9 cellular contexts compared by ENCODE assay signal in genomic region chr4:89101256-89102161, GRCh38. TPM values are rescaled to one million over a fixed set of nuclear protein-coding genes. Genes with fewer than 3 reads are reported as not detected.
DNase-seq lines count a peak whose midpoint lies in the region; ATAC-seq and TF ChIP-seq lines count a peak whose summit lies in the region.
"Had no signal": no experiment of that assay in that cellular context is flagged by ENCODE, and none has a peak within 500 bp of the region (broad histone marks: within the 10 kb centered on the region; RNA-seq: fewer than 3 reads in every experiment).

No MANE protein-coding gene starts in this region.

- peak overlapping the region; percentile 7 for H3K4me3 Mint-ChIP-seq in activated naive CD8-positive, alpha-beta T cell treated with anti-CD3 and anti-CD28 coated beads for 36 hours
- H3K4me3 Mint-ChIP-seq in T-cell, result no peak overlapping the region

- no peak overlapping the region for H3K27ac ChIP-seq in upper lobe of right lung
- H3K27ac ChIP-seq: SJSA1 had no signal

- H3K27ac Mint-ChIP-seq in activated naive CD8-positive, alpha-beta T cell treated with anti-CD3 and anti-CD28 coated beads for 36 hours, result peak overlapping the region; percentile 70
- no peak overlapping the region for H3K27ac Mint-ChIP-seq in T-cell

- no peaks in the 10 kb centered on the region for H3K9me3 ChIP-seq in upper lobe of right lung
- H3K9me3 ChIP-seq: SJSA1 had no signal

- TF ChIP-seq CTCF in upper lobe of right lung (IDR thresholded peaks at IDR 0.05), result no peak

- no peaks in the 10 kb centered on the region for H3K27me3 ChIP-seq in upper lobe of right lung
- H3K27me3 ChIP-seq: SJSA1 had no signal

- CTCF ChIA-PET in T-cell (lab: Charles Lee), result no interaction called here

- H3K36me3 Mint-ChIP-seq in activated naive CD8-positive, alpha-beta T cell treated with anti-CD3 and anti-CD28 coated beads for 36 hours, result no peaks in the 10 kb centered on the region
- no peaks in the 10 kb centered on the region for H3K36me3 Mint-ChIP-seq in T-cell

- H3K4me1 Mint-ChIP-seq in activated naive CD8-positive, alpha-beta T cell treated with anti-CD3 and anti-CD28 coated beads for 36 hours, result peaks cover 26% of the 10 kb centered on the region
- peaks cover 0 to 7% (median 6%) of the 10 kb centered on the region in 3 donors for H3K4me1 Mint-ChIP-seq in T-cell

- H3K9me3 Mint-ChIP-seq in activated naive CD8-positive, alpha-beta T cell treated with anti-CD3 and anti-CD28 coated beads for 36 hours, result peaks cover 6% of the 10 kb centered on the region
- peaks cover 0 to 5% (median 0%) of the 10 kb centered on the region in 3 donors for H3K9me3 Mint-ChIP-seq in T-cell

- H3K36me3 ChIP-seq in upper lobe of right lung, result no peaks in the 10 kb centered on the region
- H3K36me3 ChIP-seq: SJSA1 had no signal

- peak; percentile 12 for DNase-seq in activated naive CD8-positive, alpha-beta T cell treated with anti-CD3 and anti-CD28 coated beads for 36 hours
- DNase-seq in KG1 (lab: John Stamatoyannopoulos, UW) (no peak), upper lobe of right lung (no peak), left colon (no peak), T-cell (no peak)

- intact Hi-C loops in upper lobe of right lung (cut with DNase I) (no loop called here), left colon (cut with DNase I, micrococcal nuclease) (no loop called here)

- H3K4me3 ChIP-seq in upper lobe of right lung, result no peak overlapping the region
- H3K4me3 ChIP-seq: SJSA1 had no signal

- H3K4me1 ChIP-seq in upper lobe of right lung, result no peaks in the 10 kb centered on the region
- H3K4me1 ChIP-seq: SJSA1 had no signal

- peaks cover 14% of the 10 kb centered on the region for H3K27me3 Mint-ChIP-seq in activated naive CD8-positive, alpha-beta T cell treated with anti-CD3 and anti-CD28 coated beads for 36 hours
- peaks cover 3 to 4% of the 10 kb centered on the region in 2 donors for H3K27me3 Mint-ChIP-seq in T-cell

- POLR2A ChIA-PET in T-cell (lab: Charles Lee), result interaction anchor here in 1 of 2 donors (0.6 kb wide), 1 partner anchor 35 kb away, joined by 4 read pairs; no protein-coding TSS in a partner anchor

- ATAC-seq in GM18502 (IDR thresholded peaks at IDR 0.05; ENCODE audit: poor library complexity, unreplicated experiment) (peak; percentile 95), GM19438 (IDR thresholded peaks at IDR 0.05; ENCODE audit: low read depth, unreplicated experiment) (peak; percentile 97), HG03060 (IDR thresholded peaks at IDR 0.05; ENCODE audit: low read depth, unreplicated experiment) (peak; percentile 88), upper lobe of right lung (no peak), left colon (no peak), T-cell (replicated peaks in 1 of 4) (no peak)

RNA-seq across cellular contexts. Expression of gene TIGD2, which starts 9.8 kb away (rescaled TPM):
- total RNA-seq in activated naive CD8-positive, alpha-beta T cell treated with anti-CD3 and anti-CD28 coated beads for 36 hours, result 1 to 10 TPM; 3.2 to 3.6 TPM
- 5.1 TPM for total RNA-seq in upper lobe of right lung
- 1 to 10 TPM; 5.2 to 5.3 TPM for total RNA-seq in left colon
- total RNA-seq in T-cell, result 1 to 10 TPM; 3.8 to 6.7 (median 5.2) TPM

RNA-seq across cellular contexts. Expression of gene FAM13A, which starts 44.5 kb away (rescaled TPM):
- total RNA-seq in activated naive CD8-positive, alpha-beta T cell treated with anti-CD3 and anti-CD28 coated beads for 36 hours, result 1 to 10 TPM; 2.4 to 3.2 TPM
- total RNA-seq in upper lobe of right lung (33.4 TPM), left colon (10 to 100 TPM; 34.3 to 80.3 TPM), T-cell (10 to 100 TPM; 11.3 to 92.9 (median 22.7) TPM)

Comparison
In these comparisons a context has a peak if more than half of its experiments do, and no peak if none do; other contexts are left out.
1. ATAC-seq: peak in GM18502 (single experiment), GM19438 (single experiment) and HG03060 (single experiment); none in upper lobe of right lung (single experiment), left colon (single experiment) and T-cell (0 of 4).